In the genomic region with DNA sequence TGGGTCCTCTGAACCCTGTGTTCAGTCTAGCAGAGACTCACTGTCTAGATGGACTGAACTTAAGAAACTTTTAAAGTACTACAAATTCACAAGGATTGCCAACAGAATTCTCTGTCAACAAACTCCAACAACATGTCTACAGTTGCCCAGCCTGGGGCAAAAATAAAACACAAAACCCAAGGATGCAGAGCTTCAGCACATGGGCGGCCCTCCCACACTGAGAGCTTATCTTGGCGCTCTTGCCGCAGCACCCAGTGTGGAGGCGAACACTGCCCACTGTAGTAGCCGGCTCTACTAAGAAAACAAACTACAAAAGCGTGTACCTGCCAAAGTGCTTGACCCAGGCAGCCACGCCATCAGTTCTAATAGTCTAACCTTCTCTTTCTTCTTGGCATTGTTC, we compare ENCODE assay signal across 18 cellular contexts.
DNase-seq lines count a peak whose midpoint lies in the region; ATAC-seq, FAIRE-seq and TF ChIP-seq lines count a peak whose summit lies in the region.
"Had no signal": no experiment of that assay in that cellular context is flagged by ENCODE, and none has a peak within 500 bp of the region (broad histone marks: within the 10 kb centered on the region; RNA-seq: fewer than 3 reads in every experiment).

No MANE protein-coding gene starts in this region.

- H2AFZ ChIP-seq in keratinocyte (ENCODE audit: control insufficient read depth, low read length), result peak overlapping the region; percentile 66

- no peaks in the 10 kb centered on the region for H3K9me1 ChIP-seq in keratinocyte (ENCODE audit: control insufficient read depth, extremely low read depth, insufficient read depth, low read length)

- TF ChIP-seq POLR2A in suprapubic skin (IDR thresholded peaks at IDR 0.05), result no peak
- no peak for TF ChIP-seq POLR2A in adrenal gland (IDR thresholded peaks at IDR 0.05)

- H3K4me3 ChIP-seq in HEK293 (ENCODE audit: low read depth, low read length) (no peak overlapping the region), ascending aorta (no peak overlapping the region), keratinocyte (ENCODE audit: control insufficient read depth in 2 of 3, extremely low read depth in 1 of 3, insufficient read depth in 2 of 3, low read depth in 1 of 3, low read length in 3 of 3) (peak overlapping the region in 2 of 3 experiments; percentile 13 to 44), suprapubic skin (peak overlapping the region; percentile 6), mucosa of descending colon (no peak overlapping the region), HAP-1 (no peak overlapping the region), adrenal gland (no peak overlapping the region)
- H3K4me3 ChIP-seq: A549 had no signal

- peak overlapping the region; percentile 85 for H3K4me2 ChIP-seq in keratinocyte (ENCODE audit: control insufficient read depth, extremely low read depth, insufficient read depth, low read depth, low read length)
- H3K4me2 ChIP-seq: A549, KMS-11 had no signal

- CTCF ChIA-PET in HEK293 (lab: Yijun Ruan, JAX), result no interaction called here

- no peaks in the 10 kb centered on the region for H3K9me3 ChIP-seq in HEK293 (ENCODE audit: control insufficient read depth, insufficient read depth, low read depth, low read length)
- no peaks in the 10 kb centered on the region for H3K9me3 ChIP-seq in ascending aorta
- no peaks in the 10 kb centered on the region for H3K9me3 ChIP-seq in keratinocyte (ENCODE audit: control insufficient read depth, low read depth, low read length)
- no peaks in the 10 kb centered on the region for H3K9me3 ChIP-seq in suprapubic skin
- no peaks in the 10 kb centered on the region for H3K9me3 ChIP-seq in mucosa of descending colon
- no peaks in the 10 kb centered on the region for H3K9me3 ChIP-seq in HAP-1
- no peaks in the 10 kb centered on the region for H3K9me3 ChIP-seq in adrenal gland (replicated peaks in 1 of 3)
- H3K9me3 ChIP-seq: A549 had no signal

- H3K79me2 ChIP-seq in keratinocyte (ENCODE audit: control insufficient read depth, insufficient read depth, low read length), result no peaks in the 10 kb centered on the region

- TF ChIP-seq CTCF in HEK293 (tag by site-specific recombination; IDR thresholded peaks at IDR 0.05), result no peak
- TF ChIP-seq CTCF in ascending aorta (IDR thresholded peaks at IDR 0.05), result no peak
- no peak for TF ChIP-seq CTCF in keratinocyte (optimal IDR thresholded peaks at IDR 0.05 in 1 of 3, IDR thresholded peaks at IDR 0.05 in 1 of 3, conservative IDR thresholded peaks at IDR 0.05 in 1 of 3; ENCODE audit: extremely low read depth in 1 of 3, insufficient read depth in 2 of 3, low read length in 3 of 3)
- no peak for TF ChIP-seq CTCF in suprapubic skin (IDR thresholded peaks at IDR 0.05)
- TF ChIP-seq CTCF in mucosa of descending colon (IDR thresholded peaks at IDR 0.05), result no peak
- TF ChIP-seq CTCF in adrenal gland (IDR thresholded peaks at IDR 0.05), result no peak

- dilution Hi-C loops in keratinocyte (cut with MboI; ENCODE audit: extremely low pct_ligation_motif_present, low sequenced_read_pairs), result no loop called here

- H3K4me1 ChIP-seq in HEK293 (ENCODE audit: control insufficient read depth, insufficient read depth, low read length) (no peaks in the 10 kb centered on the region; the same call in 1 of the 2 replicates), ascending aorta (no peaks in the 10 kb centered on the region), keratinocyte (ENCODE audit: control insufficient read depth, extremely low read depth, insufficient read depth, low read length) (peaks cover 18% of the 10 kb centered on the region), suprapubic skin (peaks cover 27% of the 10 kb centered on the region), mucosa of descending colon (ENCODE audit: low read depth) (peaks cover 9% of the 10 kb centered on the region), HAP-1 (no peaks in the 10 kb centered on the region), adrenal gland (replicated peaks in 1 of 2) (no peaks in the 10 kb centered on the region)
- H3K4me1 ChIP-seq: A549 had no signal

- H3K36me3 ChIP-seq in HEK293 (ENCODE audit: control insufficient read depth in 2 of 2, insufficient read depth in 1 of 2, low read length in 2 of 2), result peaks cover 0 to 4% of the 10 kb centered on the region in 2 experiments; a peak in 1 of 3 replicates
- peaks cover 2 to 17% of the 10 kb centered on the region in 2 donors for H3K36me3 ChIP-seq in ascending aorta
- H3K36me3 ChIP-seq in keratinocyte (ENCODE audit: control insufficient read depth in 2 of 2, extremely low read depth in 1 of 2, insufficient read depth in 2 of 2, low read length in 2 of 2), result peaks cover 7 to 12% of the 10 kb centered on the region in 2 experiments
- H3K36me3 ChIP-seq in suprapubic skin, result peaks cover 14% of the 10 kb centered on the region
- H3K36me3 ChIP-seq in mucosa of descending colon (ENCODE audit: low read depth), result no peaks in the 10 kb centered on the region
- H3K36me3 ChIP-seq in HAP-1 (replicated peaks), result no peaks in the 10 kb centered on the region
- H3K36me3 ChIP-seq in adrenal gland (replicated peaks in 1 of 2), result no peaks in the 10 kb centered on the region

- in situ Hi-C loops in HAP-1 (cut with MboI; ENCODE audit: low sequenced_read_pairs), result no loop called here

- H3K27me3 ChIP-seq in ascending aorta (no peaks in the 10 kb centered on the region), keratinocyte (ENCODE audit: control insufficient read depth, extremely low read depth, insufficient read depth, low read length) (no peaks in the 10 kb centered on the region), suprapubic skin (no peaks in the 10 kb centered on the region), HAP-1 (ENCODE audit: low read depth) (no peaks in the 10 kb centered on the region), adrenal gland (no peaks in the 10 kb centered on the region)

- H4K20me1 ChIP-seq in keratinocyte (ENCODE audit: control insufficient read depth, extremely low read depth, insufficient read depth, low read length), result no peaks in the 10 kb centered on the region

- peak overlapping the region; percentile 48 for H3K9ac ChIP-seq in keratinocyte (ENCODE audit: control insufficient read depth, extremely low read depth, insufficient read depth, low read length)
- H3K9ac ChIP-seq: KMS-11 had no signal

- POLR2A ChIA-PET in HEK293 (lab: Yijun Ruan, JAX), result no interaction called here

- no peak for TF ChIP-seq EP300 in suprapubic skin (IDR thresholded peaks at IDR 0.05)

- H3K27ac ChIP-seq in HEK293 (ENCODE audit: extremely low read depth, low read depth, low read length) (no peak overlapping the region), ascending aorta (peak overlapping the region; percentile 6 to 48), keratinocyte (ENCODE audit: control insufficient read depth, insufficient read depth, low read length) (peak overlapping the region; percentile 80), suprapubic skin (peak overlapping the region; percentile 77), adrenal gland (no peak overlapping the region)
- H3K27ac ChIP-seq: A549, KMS-11 had no signal

- DNase-seq in ascending aorta (ENCODE audit: low spot score in 2 of 2) (no peak), keratinocyte (ENCODE audit: low read depth, low spot score) (no peak), suprapubic skin (ENCODE audit: low spot score in 2 of 2) (no peak), mucosa of descending colon (no peak), HAP-1 (ENCODE audit: low spot score in 2 of 2) (no peak), adrenal gland (no peak)
- DNase-seq: C1 segment of cervical spinal cord, DMS 273 treated with DMSO at 0.1 percent for 48 hours, GOT3, NCI-H1048, NCI-H146, NCI-H2081, NCI-H510A, NCI-H774 had no signal

- 57% methylated on average over 7 of the region's 7 CpGs for WGBS in suprapubic skin
- 90 to 93% (median 91%) methylated on average over 7 of the region's 7 CpGs for WGBS in adrenal gland, 4 donors

- peak; percentile 84 for FAIRE-seq in keratinocyte (lab: Jason Lieb, UNC)
- FAIRE-seq: A549, GM12892 had no signal

- ATAC-seq in mucosa of descending colon, result no peak
- ATAC-seq: A549 had no signal

- intact Hi-C loops in ascending aorta (cut with DNase I), result no loop called here
- intact Hi-C loops in mucosa of descending colon (cut with DNase I, micrococcal nuclease), result no loop called here
- intact Hi-C loops in adrenal gland (cut with DNase I), result no loop called here

TF ChIP-seq in HEK293, 187 proteins besides CTCF, POLR2A, EP300 and RAD21:
- TF ChIP-seq EGR2 (tag by site-specific recombination; IDR thresholded peaks at IDR 0.05; ENCODE audit: low read depth) (peak; percentile 74), ZNF157 (tag by site-specific recombination; IDR thresholded peaks at IDR 0.05) (no peak), ZFHX2 (tag by site-specific recombination; conservative IDR thresholded peaks at IDR 0.05) (peak; percentile 82)
TF ChIP-seq in HEK293: peak in this region for 2.

Comparison
In these comparisons a context has a peak if more than half of its experiments do, and no peak if none do; other contexts are left out.
1. H3K27ac ChIP-seq: peak in ascending aorta (2 of 2), keratinocyte (single experiment) and suprapubic skin (single experiment); none in HEK293 (single experiment) and adrenal gland (0 of 5).
2. H3K4me3 ChIP-seq: peak in keratinocyte (2 of 3) and suprapubic skin (single experiment); none in HEK293 (single experiment), ascending aorta (0 of 2), mucosa of descending colon (single experiment), HAP-1 (single experiment) and adrenal gland (0 of 4).